In genomic region chr1:171279234-171279633, GRCh38 we compare ENCODE assay signal across 17 cellular contexts. TPM values are rescaled to one million over a fixed set of nuclear protein-coding genes. Genes with fewer than 3 reads are reported as not detected.
DNase-seq lines count a peak whose midpoint lies in the region; ATAC-seq and TF ChIP-seq lines count a peak whose summit lies in the region.
"Had no signal": no experiment of that assay in that cellular context is flagged by ENCODE, and none has a peak within 500 bp of the region (broad histone marks: within the 10 kb centered on the region; RNA-seq: fewer than 3 reads in every experiment).

No MANE protein-coding gene starts in this region.

- peaks cover 2% of the 10 kb centered on the region for H3K27me3 Mint-ChIP-seq in activated B cell treated with CpG ODN at 0.5 μM for 24 hours
- H3K27me3 Mint-ChIP-seq in memory B cell, result peaks cover 2% of the 10 kb centered on the region
- peaks cover 17% of the 10 kb centered on the region for H3K27me3 Mint-ChIP-seq in activated CD4-positive, alpha-beta T cell treated with anti-CD3 and anti-CD28 coated beads, Interleukin-2, amount 10 ng/mL, durations not matched to agents 7 days and 5 days

- H3K27ac Mint-ChIP-seq in activated B cell treated with CpG ODN at 0.5 μM for 24 hours (peak overlapping the region; percentile 77), memory B cell (no peak overlapping the region)
- H3K27ac Mint-ChIP-seq in activated CD4-positive, alpha-beta T cell treated with anti-CD3 and anti-CD28 coated beads, Interleukin-2, amount 10 ng/mL, durations not matched to agents 7 days and 5 days, result no peak overlapping the region
- H3K27ac Mint-ChIP-seq: CD4-positive, alpha-beta memory T cell had no signal

- H3K9me3 Mint-ChIP-seq in activated B cell treated with CpG ODN at 0.5 μM for 24 hours (no peaks in the 10 kb centered on the region), memory B cell (no peaks in the 10 kb centered on the region)
- H3K9me3 Mint-ChIP-seq in activated CD4-positive, alpha-beta T cell treated with anti-CD3 and anti-CD28 coated beads, Interleukin-2, amount 10 ng/mL, durations not matched to agents 7 days and 5 days, result no peaks in the 10 kb centered on the region
- H3K9me3 Mint-ChIP-seq: CD4-positive, alpha-beta memory T cell had no signal

- TF ChIP-seq POLR2A in breast epithelium (IDR thresholded peaks at IDR 0.05), result no peak

- no peak overlapping the region for H3K4me3 ChIP-seq in HL-60 (replicated peaks; ENCODE audit: insufficient read depth, low read length)
- H3K4me3 ChIP-seq in breast epithelium, result no peak overlapping the region
- H3K4me3 ChIP-seq: HAP-1 had no signal

- H3K4me1 ChIP-seq in breast epithelium, result no peaks in the 10 kb centered on the region
- H3K4me1 ChIP-seq: HAP-1 had no signal

- CTCF ChIA-PET in activated B cell treated with CpG ODN at 0.5 μM for 24 hours (lab: Charles Lee), result interaction anchor here (1.1 to 1.7 kb wide), 2 partner anchors 34 to 35 kb away, joined by 4 to 7 read pairs; partner anchors contain the start of gene FMO4
- CTCF ChIA-PET in activated CD4-positive, alpha-beta T cell treated with anti-CD3 and anti-CD28 coated beads, Interleukin-2, amount 10 ng/mL, durations not matched to agents 7 days and 5 days (lab: Charles Lee), result no interaction called here

- DNase-seq in HL-60 (ENCODE audit: low read depth in 1 of 2, low spot score in 1 of 2) (no peak), activated B cell treated with CpG ODN at 0.5 μM for 24 hours (no peak), memory B cell (ENCODE audit: low spot score in 2 of 2) (no peak), activated gamma-delta T cell (lab: John Stamatoyannopoulos, UW) (no peak), germinal center (ENCODE audit: low spot score) (no peak), breast epithelium (ENCODE audit: low spot score in 2 of 2) (no peak)
- DNase-seq in activated CD4-positive, alpha-beta T cell treated with anti-CD3 and anti-CD28 coated beads, Interleukin-2, amount 10 ng/mL, durations not matched to agents 7 days and 5 days, result no peak
- DNase-seq: CD4-positive, alpha-beta memory T cell; DMS153; DMS79; GDM1 had no signal

- peaks cover 42% of the 10 kb centered on the region for H3K4me1 Mint-ChIP-seq in activated B cell treated with CpG ODN at 0.5 μM for 24 hours
- peaks cover 8% of the 10 kb centered on the region for H3K4me1 Mint-ChIP-seq in memory B cell
- no peaks in the 10 kb centered on the region for H3K4me1 Mint-ChIP-seq in activated CD4-positive, alpha-beta T cell treated with anti-CD3 and anti-CD28 coated beads, Interleukin-2, amount 10 ng/mL, durations not matched to agents 7 days and 5 days
- H3K4me1 Mint-ChIP-seq: CD4-positive, alpha-beta memory T cell had no signal

- H3K4me3 Mint-ChIP-seq in activated B cell treated with CpG ODN at 0.5 μM for 24 hours (peak overlapping the region; percentile 61), memory B cell (peak overlapping the region; percentile 37)
- no peak overlapping the region for H3K4me3 Mint-ChIP-seq in activated CD4-positive, alpha-beta T cell treated with anti-CD3 and anti-CD28 coated beads, Interleukin-2, amount 10 ng/mL, durations not matched to agents 7 days and 5 days
- H3K4me3 Mint-ChIP-seq: CD4-positive, alpha-beta memory T cell had no signal

- no peaks in the 10 kb centered on the region for H3K9me3 ChIP-seq in breast epithelium
- H3K9me3 ChIP-seq: HAP-1 had no signal

- H3K27ac ChIP-seq in HL-60 (replicated peaks) (peak overlapping the region; percentile 70), breast epithelium (no peak overlapping the region)
- H3K27ac ChIP-seq: C4-2B had no signal

- H3K36me3 ChIP-seq in breast epithelium, result no peaks in the 10 kb centered on the region
- H3K36me3 ChIP-seq: HAP-1 had no signal

- ATAC-seq in activated B cell treated with CpG ODN at 0.5 μM for 24 hours (ENCODE audit: low read depth) (peak; percentile 25), memory B cell (ENCODE audit: low read depth) (no peak)

- TF ChIP-seq CTCF in HL-60 (IDR thresholded peaks at IDR 0.05; ENCODE audit: insufficient read depth, low read length), result no peak
- no peak for TF ChIP-seq CTCF in activated B cell treated with CpG ODN at 0.5 μM for 24 hours (IDR thresholded peaks at IDR 0.05)
- no peak for TF ChIP-seq CTCF in breast epithelium (IDR thresholded peaks at IDR 0.05)

- POLR2A ChIA-PET in activated B cell treated with CpG ODN at 0.5 μM for 24 hours (lab: Charles Lee), result interaction anchor here (1.1 kb wide), 1 partner anchor 28 kb away, joined by 3 read pairs; no protein-coding TSS in a partner anchor
- POLR2A ChIA-PET in activated CD4-positive, alpha-beta T cell treated with anti-CD3 and anti-CD28 coated beads, Interleukin-2, amount 10 ng/mL, durations not matched to agents 7 days and 5 days (lab: Charles Lee), result no interaction called here

- H3K27me3 ChIP-seq in HL-60 (ENCODE audit: insufficient read depth, poor library complexity, severe bottlenecking) (no peaks in the 10 kb centered on the region), breast epithelium (no peaks in the 10 kb centered on the region)

- H3K36me3 Mint-ChIP-seq in activated B cell treated with CpG ODN at 0.5 μM for 24 hours (ENCODE audit: low read depth) (no peaks in the 10 kb centered on the region), memory B cell (no peaks in the 10 kb centered on the region)
- H3K36me3 Mint-ChIP-seq in activated CD4-positive, alpha-beta T cell treated with anti-CD3 and anti-CD28 coated beads, Interleukin-2, amount 10 ng/mL, durations not matched to agents 7 days and 5 days (ENCODE audit: low read depth), result no peaks in the 10 kb centered on the region
- H3K36me3 Mint-ChIP-seq: CD4-positive, alpha-beta memory T cell had no signal

- intact Hi-C loops in activated B cell treated with CpG ODN at 0.5 μM for 24 hours (cut with micrococcal nuclease), result loop anchor here (1.0 to 2.0 kb wide), 2 partner anchors 34 kb away; no protein-coding TSS in a partner anchor
- intact Hi-C loops in breast epithelium (cut with DNase I; ENCODE audit: low total_unique reads), result no loop called here

RNA-seq across cellular contexts. Expression of gene FMO1, which starts 30.9 kb away (rescaled TPM):
- total RNA-seq in activated B cell treated with CpG ODN at 0.5 μM for 24 hours, result 0.12 and 1.1 TPM in 2 replicates
- total RNA-seq in activated CD4-positive, alpha-beta T cell treated with anti-CD3 and anti-CD28 coated beads, Interleukin-2, amount 10 ng/mL, durations not matched to agents 7 days and 5 days, result not detected
- 1 to 10 TPM; 4.3 to 9.4 (median 7.0) TPM for total RNA-seq in breast epithelium
- total RNA-seq: A172; CD4-positive, alpha-beta memory T cell; Daoy; H4; HT1080 had no signal

RNA-seq across cellular contexts. Expression of gene FMO4, which starts 34.7 kb away (rescaled TPM):
- total RNA-seq in activated B cell treated with CpG ODN at 0.5 μM for 24 hours, result 3.0 and 3.4 TPM in 2 replicates
- 1 to 10 TPM; 1.0 to 1.7 TPM for total RNA-seq in activated CD4-positive, alpha-beta T cell treated with anti-CD3 and anti-CD28 coated beads, Interleukin-2, amount 10 ng/mL, durations not matched to agents 7 days and 5 days
- 10 to 100 TPM in 2 of 3 donors, 1 to 10 TPM in 1; 7.7 to 27.7 (median 20.3) TPM for total RNA-seq in breast epithelium
